In genomic region chr5:1325870-1326546, GRCh38 we compare ENCODE assay signal across 11 cellular contexts. TPM values are rescaled to one million over a fixed set of nuclear protein-coding genes. Genes with fewer than 3 reads are reported as not detected.
DNase-seq lines count a peak whose midpoint lies in the region; ATAC-seq, FAIRE-seq and TF ChIP-seq lines count a peak whose summit lies in the region.
"Had no signal": no experiment of that assay in that cellular context is flagged by ENCODE, and none has a peak within 500 bp of the region (broad histone marks: within the 10 kb centered on the region; RNA-seq: fewer than 3 reads in every experiment).

No MANE protein-coding gene starts in this region.

- H3K4me3 Mint-ChIP-seq in activated T-cell treated with anti-CD3 and anti-CD28 coated beads, Interleukin-2, amount 50 U/mL, for 72 hours, result no peak overlapping the region
- H3K4me3 Mint-ChIP-seq in endodermal cell, result no peak overlapping the region

- 95 to 96% methylated on average over 16 to 22 of the region's 22 CpGs for WGBS in endodermal cell (ENCODE audit: insufficient coverage in 1 of 2, insufficient read length in 1 of 2), 2 experiments
- WGBS in sigmoid colon, 2 donors, result 87 to 92% methylated on average over 22 of the region's 22 CpGs

- H3K4me3 ChIP-seq in endodermal cell (ENCODE audit: low read length) (no peak overlapping the region), sigmoid colon (no peak overlapping the region)

- H3K27ac ChIP-seq in endodermal cell (ENCODE audit: low read depth, low read length) (no peak overlapping the region), sigmoid colon (no peak overlapping the region)
- H3K27ac ChIP-seq: neutrophil had no signal

- peaks cover 2 to 8% of the 10 kb centered on the region in 2 donors for H3K36me3 Mint-ChIP-seq in activated T-cell treated with anti-CD3 and anti-CD28 coated beads, Interleukin-2, amount 50 U/mL, for 72 hours (ENCODE audit: insufficient read depth in 2 of 2)
- H3K36me3 Mint-ChIP-seq in endodermal cell (ENCODE audit: low read depth), result peaks cover 71% of the 10 kb centered on the region

- no peaks in the 10 kb centered on the region for H3K4me1 ChIP-seq in endodermal cell (ENCODE audit: control insufficient read depth, insufficient read depth, low read length)
- H3K4me1 ChIP-seq in sigmoid colon, result peaks cover 0 to 7% (median 0%) of the 10 kb centered on the region in 4 donors

- H3K36me3 ChIP-seq in endodermal cell (ENCODE audit: control insufficient read depth, insufficient read depth, low read length), result peaks cover 81% of the 10 kb centered on the region
- peaks cover 25 to 63% (median 46%) of the 10 kb centered on the region in 4 donors for H3K36me3 ChIP-seq in sigmoid colon

- H3K27me3 ChIP-seq in endodermal cell (ENCODE audit: control insufficient read depth, insufficient read depth, low read length, poor library complexity, severe bottlenecking) (no peaks in the 10 kb centered on the region), sigmoid colon (no peaks in the 10 kb centered on the region)
- H3K27me3 ChIP-seq: neutrophil had no signal

- H3K27ac Mint-ChIP-seq in activated T-cell treated with anti-CD3 and anti-CD28 coated beads, Interleukin-2, amount 50 U/mL, for 72 hours, result no peak overlapping the region
- H3K27ac Mint-ChIP-seq in endodermal cell, result peak overlapping the region; percentile 97

- H3K9ac ChIP-seq in endodermal cell (ENCODE audit: extremely low read depth, low read length, poor library complexity, severe bottlenecking), result peak overlapping the region; percentile 41

- no peak for ATAC-seq in activated T-cell treated with anti-CD3 and anti-CD28 coated beads, Interleukin-2, amount 50 U/mL, for 72 hours (replicated peaks in 1 of 2)
- ATAC-seq in GM18505 (IDR thresholded peaks at IDR 0.05; ENCODE audit: unreplicated experiment), result no peak

- no peak for TF ChIP-seq EP300 in sigmoid colon (IDR thresholded peaks at IDR 0.05)

- intact Hi-C loops in sigmoid colon (cut with DNase I), result no loop called here

- DNase-seq in activated T-cell treated with anti-CD3 and anti-CD28 coated beads, Interleukin-2, amount 50 U/mL, for 1 hour, result peak; percentile 11
- DNase-seq in activated T-cell treated with anti-CD3 and anti-CD28 coated beads, Interleukin-2, amount 50 U/mL, for 72 hours, result no peak
- DNase-seq in LoVo (ENCODE audit: low spot score), result peak; percentile 32
- peak; percentile 42 for DNase-seq in endodermal cell
- DNase-seq in sigmoid colon, result peak; percentile 56
- no peak for DNase-seq in D721Med (ENCODE audit: insufficient read length, low spot score)
- DNase-seq in NCI-H2196 treated with DMSO at 0.1 percent for 48 hours (lab: John Stamatoyannopoulos, UW; ENCODE audit: unreplicated experiment), result no peak
- DNase-seq: activated gamma-delta T cell, NCI-H1436 treated with DMSO at 0.1 percent for 48 hours had no signal

- H3K9me3 Mint-ChIP-seq in activated T-cell treated with anti-CD3 and anti-CD28 coated beads, Interleukin-2, amount 50 U/mL, for 72 hours, result no peaks in the 10 kb centered on the region
- peaks cover 2% of the 10 kb centered on the region for H3K9me3 Mint-ChIP-seq in endodermal cell

- FAIRE-seq in D721Med (lab: Jason Lieb, UNC), result no peak

- no peak for TF ChIP-seq POLR2A in sigmoid colon (IDR thresholded peaks at IDR 0.05)
- TF ChIP-seq POLR2A in GM18505 (IDR thresholded peaks at IDR 0.05; ENCODE audit: borderline replicate concordance, extremely low read depth, insufficient read depth, insufficient read length), result no peak

- H3K9me3 ChIP-seq in endodermal cell (ENCODE audit: control insufficient read depth, low read length), result peaks cover 30% of the 10 kb centered on the region
- no peaks in the 10 kb centered on the region for H3K9me3 ChIP-seq in sigmoid colon
- H3K9me3 ChIP-seq: neutrophil had no signal

- no peaks in the 10 kb centered on the region for H3K4me1 Mint-ChIP-seq in activated T-cell treated with anti-CD3 and anti-CD28 coated beads, Interleukin-2, amount 50 U/mL, for 72 hours (ENCODE audit: low read depth)
- peaks cover 3% of the 10 kb centered on the region for H3K4me1 Mint-ChIP-seq in endodermal cell

- no peak for TF ChIP-seq CTCF in endodermal cell (conservative IDR thresholded peaks at IDR 0.05)
- TF ChIP-seq CTCF in sigmoid colon (IDR thresholded peaks at IDR 0.05), result no peak
- no peak for TF ChIP-seq CTCF in D721Med (IDR thresholded peaks at IDR 0.05; ENCODE audit: insufficient read depth, missing control alignments)

- no peaks in the 10 kb centered on the region for H3K27me3 Mint-ChIP-seq in activated T-cell treated with anti-CD3 and anti-CD28 coated beads, Interleukin-2, amount 50 U/mL, for 72 hours (ENCODE audit: low read depth)
- H3K27me3 Mint-ChIP-seq in endodermal cell (ENCODE audit: insufficient read depth), result no peaks in the 10 kb centered on the region

RNA-seq across cellular contexts. Expression of gene CLPTM1L, which starts 18.9 kb away (rescaled TPM):
- total RNA-seq in activated T-cell treated with anti-CD3 and anti-CD28 coated beads, Interleukin-2, amount 50 U/mL, for 72 hours, result 10 to 100 TPM; 78.6 to 80.2 TPM
- 10 to 100 TPM; 68.0 to 89.4 TPM for total RNA-seq in endodermal cell
- 90.0 TPM for polyA plus RNA-seq in endodermal cell (2013, experiment 1 of 2)
- 75.7 TPM for polyA plus RNA-seq in endodermal cell (2013, experiment 2 of 2)
- total RNA-seq in sigmoid colon, result 10 to 100 TPM; 49.5 to 67.8 (median 58.9) TPM
- 10 to 100 TPM; 33.1 to 90.5 (median 33.6) TPM for polyA plus RNA-seq in sigmoid colon

RNA-seq across cellular contexts. Expression of gene TERT, which starts 31.1 kb away (rescaled TPM):
- total RNA-seq in activated T-cell treated with anti-CD3 and anti-CD28 coated beads, Interleukin-2, amount 50 U/mL, for 72 hours, result 1 to 10 TPM; 2.5 to 5.1 TPM
- total RNA-seq in endodermal cell (1 to 10 TPM; 7.1 to 9.8 TPM), sigmoid colon (not detected)
- 3.0 TPM for polyA plus RNA-seq in endodermal cell (2013, experiment 1 of 2)
- polyA plus RNA-seq in endodermal cell (2013, experiment 2 of 2), result 2.3 TPM
- 1 to 10 TPM in 1 of 3 donors, not detected in 2; 2.9 TPM for polyA plus RNA-seq in sigmoid colon

Comparison
In these comparisons a context has a peak if more than half of its experiments do, and no peak if none do; other contexts are left out.
1. DNase-seq: peak in activated T-cell treated with anti-CD3 and anti-CD28 coated beads, Interleukin-2, amount 50 U/mL, for 1 hour (single experiment), LoVo (single experiment), endodermal cell (single experiment) and sigmoid colon (single experiment); none in activated T-cell treated with anti-CD3 and anti-CD28 coated beads, Interleukin-2, amount 50 U/mL, for 72 hours (0 of 2), D721Med (single experiment) and NCI-H2196 treated with DMSO at 0.1 percent for 48 hours (single experiment).